In the genomic region with DNA sequence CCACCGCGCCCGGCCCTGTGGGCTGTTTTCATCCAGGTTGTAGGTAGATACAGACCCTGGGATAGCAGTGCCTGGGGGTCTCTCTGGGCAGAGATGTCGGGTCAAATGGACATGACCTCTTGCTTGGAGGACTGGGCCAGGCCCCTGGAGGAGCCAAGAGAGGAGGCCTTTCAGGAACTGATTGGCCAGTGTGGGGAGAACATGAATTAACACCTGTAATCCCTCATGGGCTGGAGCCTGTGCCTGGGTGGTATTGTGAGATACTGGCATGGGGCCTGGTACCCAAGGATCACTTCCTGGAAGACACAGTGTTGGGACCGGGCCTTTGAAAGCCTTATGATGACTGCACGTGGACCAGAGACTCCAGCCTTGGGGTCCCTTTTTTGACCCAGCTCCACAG, we compare ENCODE assay signal across 33 cellular contexts.
"Had no signal": no experiment of that assay in that cellular context is flagged by ENCODE, and none has a peak within 500 bp of the region (broad histone marks: within the 10 kb centered on the region; RNA-seq: fewer than 3 reads in every experiment).

No MANE protein-coding gene starts in this region.

- H3K9me3 ChIP-seq: MG63 had no signal

- H3K27me3 ChIP-seq: MG63 had no signal

- H3K27ac ChIP-seq: KMS-11 had no signal

- H3K9ac ChIP-seq: KMS-11 had no signal

- DNase-seq: Karpas-422, Kasumi-1, MG63, MM.1S, MV-4-11, NCI-H1048, NCI-H1092, NCI-H1092 treated with DMSO at 0.1 percent for 48 hours, NCI-H1105, NCI-H1105 treated with DMSO at 0.1 percent for 48 hours, NCI-H1417, NCI-H1417 treated with DMSO at 0.1 percent for 48 hours, NCI-H1436, NCI-H1436 treated with DMSO at 0.1 percent for 48 hours, NCI-H1694, NCI-H1694 treated with DMSO at 0.1 percent for 48 hours, NCI-H187, NCI-H187 treated with DMSO at 0.1 percent for 48 hours, NCI-H1930, NCI-H2029, NCI-H2029 treated with DMSO at 0.1 percent for 48 hours, NCI-H2081, NCI-H2081 treated with DMSO at 0.1 percent for 48 hours, NCI-H2107, NCI-H2171, NCI-H2171 treated with DMSO at 0.1 percent for 48 hours, NCI-H2227 treated with DMSO at 0.1 percent for 48 hours, NCI-H226, NCI-H345, NCI-H446, NCI-H446 treated with DMSO at 0.1 percent for 48 hours, NCI-H510A had no signal

- H3K4me3 ChIP-seq: MG63 had no signal

- H3K36me3 ChIP-seq: MG63 had no signal
